27 cellular contexts compared by ENCODE assay signal in the genomic region with DNA sequence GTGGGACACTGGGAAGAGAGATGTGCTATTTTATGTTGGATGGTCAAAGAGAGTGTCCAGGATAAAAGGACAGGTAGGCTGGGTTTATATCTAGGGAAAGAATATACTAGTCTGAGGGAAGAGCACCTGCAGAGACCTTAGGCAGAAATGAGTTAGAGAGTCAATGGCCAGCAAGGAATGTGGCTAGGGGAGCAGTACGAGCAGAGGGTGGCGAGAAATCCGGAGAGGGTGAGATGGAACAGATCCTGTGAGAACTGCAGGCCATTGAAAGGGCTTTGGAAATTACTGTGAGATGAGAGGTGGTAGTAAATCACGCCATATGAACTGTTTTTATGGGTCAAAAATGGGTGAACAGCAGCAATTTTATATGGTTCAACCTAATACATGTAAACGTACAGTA.
"Had no signal": no experiment of that assay in that cellular context is flagged by ENCODE, and none has a peak within 500 bp of the region (broad histone marks: within the 10 kb centered on the region; RNA-seq: fewer than 3 reads in every experiment).

No MANE protein-coding gene starts in this region.

- H3K27me3 ChIP-seq: spleen had no signal

- H3K36me3 Mint-ChIP-seq: activated CD4-positive, alpha-beta memory T cell treated with anti-CD3 and anti-CD28 coated beads for 36 hours had no signal

- H3K27ac Mint-ChIP-seq: activated CD4-positive, alpha-beta memory T cell treated with anti-CD3 and anti-CD28 coated beads for 36 hours; activated CD4-positive, alpha-beta T cell treated with anti-CD3 and anti-CD28 coated beads, Interleukin-2, amount 10 ng/mL, durations not matched to agents 24 days and 14 days; effector memory CD8-positive, alpha-beta T cell; T-helper 1 cell treated with Interleukin-12 subunit alpha and Interleukin-12 subunit beta and Interleukin-4 antibody, amounts not matched to agents 30 μg/mL and 1 μg/mL, for 36 hours had no signal

- H3K27ac ChIP-seq: gastroesophageal sphincter, left lung, lower lobe of right lung, parathyroid adenoma, psoas muscle, spleen, suprapubic skin, tibial nerve, WERI-Rb-1 had no signal

- H3K9me3 ChIP-seq: gastroesophageal sphincter, left lung, lower lobe of right lung, psoas muscle, suprapubic skin, tibial nerve had no signal

- DNase-seq: activated CD4-positive, alpha-beta memory T cell treated with anti-CD3 and anti-CD28 coated beads for 36 hours; activated CD4-positive, alpha-beta T cell treated with anti-CD3 and anti-CD28 coated beads, Interleukin-2, amount 10 ng/mL, durations not matched to agents 24 days and 14 days; activated CD4-positive, CD25-positive, alpha-beta regulatory T cell treated with anti-CD3 and anti-CD28 coated beads, Interleukin-2, amount 50 U/mL, for 72 hours; activated CD8-positive, alpha-beta memory T cell treated with anti-CD3 and anti-CD28 coated beads, Interleukin-2, amount 50 U/mL, for 4 hours; activated gamma-delta T cell treated with Interleukin-2 at 50 U/mL for 16 hours; activated naive CD4-positive, alpha-beta T cell treated with anti-CD3 and anti-CD28 coated beads, Interleukin-2, amount 50 U/mL, for 16 hours; activated T-cell treated with anti-CD3 and anti-CD28 coated beads, Interleukin-2, amount 50 U/mL, for 1 hour; amniotic stem cell; caudate nucleus; cortex of kidney; effector memory CD8-positive, alpha-beta T cell; head of caudate nucleus; hippocampal formation; left lung; lower lobe of right lung; naive B cell; occipital lobe; psoas muscle; spleen; stimulated activated naive CD4-positive, alpha-beta T cell; T-helper 9 cell; WERI-Rb-1 had no signal

- H3K4me1 ChIP-seq: gastroesophageal sphincter, left lung, lower lobe of right lung, parathyroid adenoma, psoas muscle, suprapubic skin had no signal

- H3K36me3 ChIP-seq: gastroesophageal sphincter, left lung, lower lobe of right lung, spleen, suprapubic skin, tibial nerve, WERI-Rb-1 had no signal

- H3K79me2 ChIP-seq: parathyroid adenoma had no signal

- H3K9ac ChIP-seq: parathyroid adenoma had no signal

- H3K9me3 Mint-ChIP-seq: activated CD4-positive, alpha-beta T cell treated with anti-CD3 and anti-CD28 coated beads, Interleukin-2, amount 10 ng/mL, durations not matched to agents 24 days and 14 days; effector memory CD8-positive, alpha-beta T cell; T-helper 1 cell treated with Interleukin-12 subunit alpha and Interleukin-12 subunit beta and Interleukin-4 antibody, amounts not matched to agents 30 μg/mL and 1 μg/mL, for 36 hours had no signal

- H3K4me3 ChIP-seq: gastroesophageal sphincter, left lung, lower lobe of right lung, psoas muscle, spleen, suprapubic skin, tibial nerve had no signal

- H2AFZ ChIP-seq: parathyroid adenoma had no signal

- H3K4me3 Mint-ChIP-seq: activated CD4-positive, alpha-beta memory T cell treated with anti-CD3 and anti-CD28 coated beads for 36 hours; activated CD4-positive, alpha-beta T cell treated with anti-CD3 and anti-CD28 coated beads, Interleukin-2, amount 10 ng/mL, durations not matched to agents 24 days and 14 days; effector memory CD8-positive, alpha-beta T cell; naive B cell; T-helper 1 cell treated with Interleukin-12 subunit alpha and Interleukin-12 subunit beta and Interleukin-4 antibody, amounts not matched to agents 30 μg/mL and 1 μg/mL, for 36 hours had no signal
